Comparison of ENCODE assay signal across 8 cellular contexts in genomic region chr7:35799846-35800717, GRCh38. TPM values are rescaled to one million over a fixed set of nuclear protein-coding genes. Genes with fewer than 3 reads are reported as not detected.
DNase-seq lines count a peak whose midpoint lies in the region; ATAC-seq and TF ChIP-seq lines count a peak whose summit lies in the region.

No MANE protein-coding gene starts in this region.

- no peak for TF ChIP-seq CTCF in CD8-positive, alpha-beta T cell (IDR thresholded peaks at IDR 0.05)

- peak overlapping the region; percentile 91 for H3K4me3 Mint-ChIP-seq in CD8-positive, alpha-beta T cell
- H3K4me3 Mint-ChIP-seq in memory B cell: peak overlapping the region; percentile 97

- peak overlapping the region; percentile 58 for H3K4me3 ChIP-seq in CD8-positive, alpha-beta T cell (ENCODE audit: low read depth, low read length)

- H3K9me3 ChIP-seq in CD8-positive, alpha-beta T cell (ENCODE audit: low read length): no peaks in the 10 kb centered on the region

- H3K27me3 Mint-ChIP-seq in CD8-positive, alpha-beta T cell (ENCODE audit: low read depth): no peaks in the 10 kb centered on the region
- H3K27me3 Mint-ChIP-seq in memory B cell: no peaks in the 10 kb centered on the region

- peak overlapping the region; percentile 98 for H3K27ac ChIP-seq in CD8-positive, alpha-beta T cell (ENCODE audit: low read depth, low read length)

- peaks cover 14% of the 10 kb centered on the region for H3K36me3 Mint-ChIP-seq in CD8-positive, alpha-beta T cell
- H3K36me3 Mint-ChIP-seq in memory B cell: peaks cover 4% of the 10 kb centered on the region

- H3K36me3 ChIP-seq in CD8-positive, alpha-beta T cell (ENCODE audit: insufficient read depth, low read length): no peaks in the 10 kb centered on the region

- H3K27ac Mint-ChIP-seq in CD8-positive, alpha-beta T cell: peak overlapping the region; percentile 98
- peak overlapping the region; percentile 99 for H3K27ac Mint-ChIP-seq in memory B cell

- peaks cover 34% of the 10 kb centered on the region for H3K4me1 ChIP-seq in CD8-positive, alpha-beta T cell (ENCODE audit: insufficient read depth, low read length)

- POLR2A ChIA-PET in CD8-positive, alpha-beta T cell (lab: Charles Lee): interaction anchor here (0.6 to 4.6 kb wide), 31 partner anchors 9 to 352 kb away, joined by 3 to 80 read pairs (median 5); partner anchors contain the start of gene HERPUD2

- no peaks in the 10 kb centered on the region for H3K9me3 Mint-ChIP-seq in CD8-positive, alpha-beta T cell
- no peaks in the 10 kb centered on the region for H3K9me3 Mint-ChIP-seq in memory B cell

- CTCF ChIA-PET in CD8-positive, alpha-beta T cell (lab: Charles Lee): interaction anchor here (0.9 to 2.3 kb wide), 5 partner anchors 75 to 109 kb away, joined by 3 to 9 read pairs (median 4); partner anchors contain the start of gene HERPUD2

- peaks cover 34% of the 10 kb centered on the region for H3K4me1 Mint-ChIP-seq in CD8-positive, alpha-beta T cell (ENCODE audit: low read depth)
- peaks cover 26% of the 10 kb centered on the region for H3K4me1 Mint-ChIP-seq in memory B cell

- peak in 5 of 7 experiments; percentile 71 to 82 (median 76) for DNase-seq in CD8-positive, alpha-beta T cell
- DNase-seq in NCI-H748 treated with DMSO at 0.1 percent for 48 hours (lab: John Stamatoyannopoulos, UW): peak; percentile 43
- peak; percentile 84 to 87 for DNase-seq in activated CD4-positive, alpha-beta T cell treated with anti-CD3 and anti-CD28 coated beads, Interleukin-2, amount 50 U/mL, for 48 hours
- DNase-seq in effector CD4-positive, alpha-beta T cell: peak; percentile 72
- peak; percentile 85 to 86 for DNase-seq in memory B cell (ENCODE audit: low spot score in 2 of 2)
- DNase-seq in stimulated activated CD8-positive, alpha-beta memory T cell treated with anti-CD3 and anti-CD28 coated beads, Interleukin-12 subunit alpha, Interleukin-12 subunit beta, amount 100 ng/mL, for 24 hours (ENCODE audit: extremely low read depth): peak; percentile 55

- peak; percentile 40 for ATAC-seq in CD8-positive, alpha-beta T cell
- ATAC-seq in GM19455 (IDR thresholded peaks at IDR 0.05; ENCODE audit: unreplicated experiment) (peak; percentile 46), HG03571 (IDR thresholded peaks at IDR 0.05; ENCODE audit: unreplicated experiment) (peak; percentile 53), memory B cell (ENCODE audit: low read depth) (peak; percentile 48)

- intact Hi-C loops in CD8-positive, alpha-beta T cell (cut with DNase I, micrococcal nuclease): loop anchor here (1.0 to 10.0 kb wide), 8 partner anchors 37 to 763 kb away; partner anchors contain the start of gene DPY19L1 (in 1 of the 2)

- H3K27me3 ChIP-seq in CD8-positive, alpha-beta T cell (ENCODE audit: insufficient read depth, low read length): no peaks in the 10 kb centered on the region

RNA-seq across cellular contexts. Expression of gene SEPTIN7, which starts 0.8 kb away (rescaled TPM):
- total RNA-seq in CD8-positive, alpha-beta T cell: 100 to 1,000 TPM; 185 to 190 TPM

Comparison
In these comparisons a context has a peak if more than half of its experiments do, and no peak if none do; other contexts are left out.
1. Peak in every context shown above with its lines: DNase-seq, ATAC-seq, H3K4me3 ChIP-seq and H3K27ac ChIP-seq.